Comparison of ENCODE assay signal across 9 cellular contexts in the genomic region with DNA sequence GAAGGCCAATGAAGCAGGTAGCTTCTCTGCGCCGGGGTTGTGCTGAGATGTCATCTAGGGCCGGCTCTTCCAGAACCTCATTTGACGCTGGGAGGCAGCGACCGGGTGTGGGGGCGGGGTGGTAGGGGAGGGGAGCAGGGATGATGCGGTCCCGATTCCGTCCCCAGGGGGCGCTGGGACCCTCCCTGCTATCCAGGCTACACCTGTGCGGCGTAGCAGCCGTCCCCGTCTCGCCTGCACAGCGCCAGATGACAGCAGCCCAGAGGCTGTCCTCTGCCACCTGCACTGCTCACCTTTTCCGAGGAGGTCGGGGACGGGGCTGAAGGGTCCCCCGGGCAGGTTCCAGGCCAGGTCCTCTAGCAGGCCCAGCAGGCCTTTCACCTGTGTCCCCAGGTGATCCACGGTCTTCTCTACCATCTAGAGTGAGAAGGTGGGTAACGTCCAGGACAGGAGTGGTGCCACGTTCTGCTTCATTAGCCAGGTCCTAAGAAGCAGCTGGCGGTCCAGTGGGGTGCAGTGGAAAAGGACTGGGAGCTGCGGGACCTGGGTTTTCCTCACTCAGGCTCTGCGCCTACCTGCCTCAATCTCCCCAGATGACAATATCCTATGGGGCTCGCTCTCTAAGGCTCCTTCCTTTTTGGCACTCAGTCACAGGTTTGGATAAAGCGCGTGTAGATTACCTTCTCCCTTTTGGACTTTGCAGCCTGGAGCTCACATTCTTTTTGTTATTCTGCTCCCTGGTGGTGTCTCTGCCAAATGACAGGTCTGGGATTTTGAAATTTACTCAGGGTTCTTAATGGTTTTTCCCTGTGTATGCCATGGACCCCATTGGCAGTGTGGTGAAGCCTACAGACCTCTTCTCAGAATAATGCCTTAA. TPM values are rescaled to one million over a fixed set of nuclear protein-coding genes. Genes with fewer than 3 reads are reported as not detected.
A peak's percentile ranks its signal among the peaks of the same experiment; 100 is the strongest.
DNase-seq lines count a peak whose midpoint lies in the region; ATAC-seq and TF ChIP-seq lines count a peak whose summit lies in the region.
"Had no signal": no experiment of that assay in that cellular context is flagged by ENCODE, and none has a peak within 500 bp of the region (broad histone marks: within the 10 kb centered on the region; RNA-seq: fewer than 3 reads in every experiment).

No MANE protein-coding gene starts in this region.

- H3K23ac ChIP-seq in H9 (ENCODE audit: insufficient read length, low read depth, low read length), result no peak overlapping the region

- no peak overlapping the region for H3K4me3 ChIP-seq in ascending aorta
- H3K4me3 ChIP-seq in iPS-20b (ENCODE audit: low read length), result peak overlapping the region; percentile 64

- no peak overlapping the region for H2AFZ ChIP-seq in H9 (ENCODE audit: low read length)

- peak overlapping the region; percentile 69 for H3K4me2 ChIP-seq in H9 (ENCODE audit: insufficient read depth, insufficient read length, low read length)

- no peak overlapping the region for H4K8ac ChIP-seq in H9 (replicated peaks; ENCODE audit: insufficient read length, low read depth, low read length)

- no peak overlapping the region for H2BK20ac ChIP-seq in H9 (ENCODE audit: low read depth, low read length, poor library complexity, severe bottlenecking)

- intact Hi-C loops in ascending aorta (cut with DNase I), result no loop called here

- H3K79me1 ChIP-seq in H9 (ENCODE audit: insufficient read depth, low read depth, low read length, poor library complexity, severe bottlenecking), result no peaks in the 10 kb centered on the region

- no peak overlapping the region for H3K14ac ChIP-seq in H9 (ENCODE audit: insufficient read depth, low read length)

- no peak overlapping the region for H3K9ac ChIP-seq in H9 (ENCODE audit: extremely low read depth, insufficient read length, low read length)
- H3K9ac ChIP-seq in iPS-20b (ENCODE audit: low read depth, low read length), result no peak overlapping the region

- H3K79me2 ChIP-seq in H9 (ENCODE audit: insufficient read depth, low read length), result no peaks in the 10 kb centered on the region

- H4K91ac ChIP-seq in H9 (ENCODE audit: insufficient read length, low read depth, low read length), result no peak overlapping the region

- H3K4me3 Mint-ChIP-seq in H9, result peak overlapping the region; percentile 63 to 78

- no peak overlapping the region for H3K27ac Mint-ChIP-seq in H9

- H3K4me1 ChIP-seq in H9 (ENCODE audit: insufficient read depth, low read length) (no peaks in the 10 kb centered on the region), ascending aorta (no peaks in the 10 kb centered on the region), iPS-20b (ENCODE audit: insufficient read depth, low read length) (no peaks in the 10 kb centered on the region)

- H3K36me3 ChIP-seq in ascending aorta (no peaks in the 10 kb centered on the region), iPS-20b (ENCODE audit: insufficient read depth, low read depth, low read length) (no peaks in the 10 kb centered on the region)

- no peak overlapping the region for H3T11ph ChIP-seq in H9 (ENCODE audit: low read length)

- TF ChIP-seq CTCF in H9 (conservative IDR thresholded peaks at IDR 0.05) (peak; percentile 66), ascending aorta (IDR thresholded peaks at IDR 0.05) (peak in 2 of 3 experiments; percentile 14 to 39)

- no CpG with 5 or more reads among the region's 30 CpGs for WGBS in H9 (ENCODE audit: extremely low coverage, insufficient read length, low lambda C conversion rate)

- no peak overlapping the region for H4K5ac ChIP-seq in H9 (ENCODE audit: insufficient read length, low read depth, low read length)

- peak; percentile 11 for DNase-seq in COLO668 (lab: John Stamatoyannopoulos, UW; ENCODE audit: unreplicated experiment)
- DNase-seq in H9, result peak; percentile 90
- peak; percentile 75 to 81 for DNase-seq in NCI-H526 (lab: John Stamatoyannopoulos, UW)
- no peak for DNase-seq in ascending aorta (ENCODE audit: low spot score in 2 of 2)
- peak; percentile 13 for DNase-seq in stimulated activated CD8-positive, alpha-beta memory T cell treated with anti-CD3 and anti-CD28 coated beads, Interleukin-4, amount 100 ng/mL, for 24 hours (ENCODE audit: low read depth)
- DNase-seq in activated gamma-delta T cell (lab: John Stamatoyannopoulos, UW), result no peak

- no peaks in the 10 kb centered on the region for H4K20me1 ChIP-seq in H9 (ENCODE audit: control insufficient read depth, insufficient read depth, insufficient read length)

- H3K9me3 ChIP-seq in H9 (ENCODE audit: control insufficient read depth, low read depth, low read length) (no peaks in the 10 kb centered on the region), ascending aorta (peaks cover 7 to 13% of the 10 kb centered on the region in 2 donors), iPS-20b (ENCODE audit: insufficient read depth, low read depth, low read length) (no peaks in the 10 kb centered on the region; the same call in 1 of the 2 replicates)

- no peak overlapping the region for H2BK12ac ChIP-seq in H9 (ENCODE audit: insufficient read length, low read depth, low read length)

- no peaks in the 10 kb centered on the region for H3K27me3 ChIP-seq in H9 (ENCODE audit: insufficient read depth, low read length)
- peaks cover 9% of the 10 kb centered on the region for H3K27me3 ChIP-seq in ascending aorta
- peaks cover 17% of the 10 kb centered on the region for H3K27me3 ChIP-seq in iPS-20b (ENCODE audit: insufficient read depth, low read length)

- H3K56ac ChIP-seq in H9 (ENCODE audit: insufficient read length, low read depth, low read length), result no peak overlapping the region

- H3K18ac ChIP-seq in H9 (ENCODE audit: insufficient read length, low read depth, low read length), result no peak overlapping the region

- no peak for ATAC-seq in GM21528 (IDR thresholded peaks at IDR 0.05; ENCODE audit: low FRiP score, unreplicated experiment)

- peaks cover 5 to 12% of the 10 kb centered on the region in 2 experiments for H3K4me1 Mint-ChIP-seq in H9

- H3K27ac ChIP-seq in H9 (ENCODE audit: insufficient read length, low read depth, low read length) (no peak overlapping the region), ascending aorta (no peak overlapping the region), iPS-20b (ENCODE audit: low read length) (no peak overlapping the region)
- H3K27ac ChIP-seq: skin epidermis had no signal

- H3K9me3 Mint-ChIP-seq in H9, result peaks cover 12 to 13% of the 10 kb centered on the region in 2 experiments

- peaks cover 45% of the 10 kb centered on the region for H3K27me3 Mint-ChIP-seq in H9 (ENCODE audit: low read depth)

- no peak overlapping the region for H2BK15ac ChIP-seq in H9 (ENCODE audit: low read depth, low read length)

- no peak overlapping the region for H2BK5ac ChIP-seq in H9 (ENCODE audit: insufficient read length, low read length)

- H2BK120ac ChIP-seq in H9 (ENCODE audit: low read depth, low read length, poor library complexity, severe bottlenecking), result no peak overlapping the region

- H2AK5ac ChIP-seq in H9 (ENCODE audit: insufficient read length, low read length), result no peak overlapping the region

- H3K36me3 Mint-ChIP-seq in H9 (ENCODE audit: insufficient read depth in 1 of 3, low read depth in 3 of 3), result peaks cover 2 to 13% (median 2%) of the 10 kb centered on the region in 3 experiments; a peak in 4 of 7 replicates

- peaks cover 11% of the 10 kb centered on the region for H3K23me2 ChIP-seq in H9 (ENCODE audit: insufficient read length, low read depth, low read length, poor library complexity, severe bottlenecking)

- no peak overlapping the region for H3K4ac ChIP-seq in H9 (ENCODE audit: low read depth, low read length)

RNA-seq across cellular contexts. Expression of a gene that starts 56.0 kb away (rescaled TPM):
- total RNA-seq in H9 (2021) (not detected in 2 replicates), ascending aorta (not detected)

Comparison
In these comparisons a context has a peak if more than half of its experiments do, and no peak if none do; other contexts are left out.
1. DNase-seq: peak in COLO668 (single experiment), H9 (single experiment), NCI-H526 (2 of 2) and stimulated activated CD8-positive, alpha-beta memory T cell treated with anti-CD3 and anti-CD28 coated beads, Interleukin-4, amount 100 ng/mL, for 24 hours (single experiment); none in ascending aorta (0 of 2) and activated gamma-delta T cell (single experiment).